Comparison of ENCODE assay signal across 10 cellular contexts in genomic region chr7:155722118-155722517, GRCh38.
DNase-seq lines count a peak whose midpoint lies in the region; ATAC-seq and TF ChIP-seq lines count a peak whose summit lies in the region.
"Had no signal": no experiment of that assay in that cellular context is flagged by ENCODE, and none has a peak within 500 bp of the region (broad histone marks: within the 10 kb centered on the region; RNA-seq: fewer than 3 reads in every experiment).

No MANE protein-coding gene starts in this region.

- H3K36me3 Mint-ChIP-seq in activated naive CD8-positive, alpha-beta T cell: no peaks in the 10 kb centered on the region

- WGBS in adrenal gland, 4 donors: 67 to 82% (median 78%) methylated on average over 2 of the region's 2 CpGs

- no peaks in the 10 kb centered on the region for H3K27me3 Mint-ChIP-seq in activated naive CD8-positive, alpha-beta T cell

- TF ChIP-seq CTCF in adrenal gland (IDR thresholded peaks at IDR 0.05): no peak

- H3K36me3 ChIP-seq in adrenal gland (replicated peaks in 1 of 2): peaks cover 0 to 5% of the 10 kb centered on the region in 2 donors

- H3K27ac ChIP-seq in adrenal gland: no peak overlapping the region
- H3K27ac ChIP-seq: gastrocnemius medialis had no signal

- H3K9me3 Mint-ChIP-seq in activated naive CD8-positive, alpha-beta T cell (ENCODE audit: low read depth): no peaks in the 10 kb centered on the region

- no peak overlapping the region for H3K4me3 ChIP-seq in adrenal gland
- H3K4me3 ChIP-seq: gastrocnemius medialis had no signal

- H3K4me1 Mint-ChIP-seq in activated naive CD8-positive, alpha-beta T cell (ENCODE audit: low read depth): peaks cover 37% of the 10 kb centered on the region

- TF ChIP-seq POLR2A in adrenal gland (IDR thresholded peaks at IDR 0.05): no peak

- peaks cover 0 to 14% of the 10 kb centered on the region in 2 donors for H3K4me1 ChIP-seq in adrenal gland (replicated peaks in 1 of 2)

- no peaks in the 10 kb centered on the region for H3K27me3 ChIP-seq in adrenal gland
- H3K27me3 ChIP-seq: gastrocnemius medialis had no signal

- DNase-seq in adrenal gland: no peak
- no peak for DNase-seq in NCI-H2107 treated with DMSO at 0.1 percent for 48 hours (lab: John Stamatoyannopoulos, UW; ENCODE audit: unreplicated experiment)
- no peak for DNase-seq in AML-193 (lab: John Stamatoyannopoulos, UW)
- no peak for DNase-seq in T1000 (lab: John Stamatoyannopoulos, UW)
- DNase-seq: DMS153, gastrocnemius medialis had no signal

- H3K27ac Mint-ChIP-seq in activated naive CD8-positive, alpha-beta T cell: peak overlapping the region; percentile 71

- no peaks in the 10 kb centered on the region for H3K9me3 ChIP-seq in adrenal gland (replicated peaks in 1 of 3)
- H3K9me3 ChIP-seq: gastrocnemius medialis had no signal

- H3K4me3 Mint-ChIP-seq in activated naive CD8-positive, alpha-beta T cell: no peak overlapping the region

- intact Hi-C loops in adrenal gland (cut with DNase I): no loop called here

- peak; percentile 33 for ATAC-seq in GM18499 (IDR thresholded peaks at IDR 0.05; ENCODE audit: insufficient read depth, unreplicated experiment)
- ATAC-seq in GM21360 (IDR thresholded peaks at IDR 0.05; ENCODE audit: unreplicated experiment): peak; percentile 50
- peak; percentile 48 for ATAC-seq in HG03135 (IDR thresholded peaks at IDR 0.05; ENCODE audit: unreplicated experiment)
- ATAC-seq: gastrocnemius medialis had no signal
